35 cellular contexts compared by ENCODE assay signal in genomic region chr1:171867231-171867630, GRCh38.
"Had no signal": no experiment of that assay in that cellular context is flagged by ENCODE, and none has a peak within 500 bp of the region (broad histone marks: within the 10 kb centered on the region; RNA-seq: fewer than 3 reads in every experiment).

No MANE protein-coding gene starts in this region.

- H3K27ac Mint-ChIP-seq: activated B cell treated with CpG ODN at 0.5 μM for 24 hours; activated CD4-positive, alpha-beta memory T cell treated with anti-CD3 and anti-CD28 coated beads for 36 hours; activated CD4-positive, alpha-beta T cell treated with anti-CD3 and anti-CD28 coated beads, Interleukin-2, amount 10 ng/mL, durations not matched to agents 24 days and 14 days; activated CD8-positive, alpha-beta T cell treated with anti-CD3 and anti-CD28 coated beads for 36 hours; activated naive CD4-positive, alpha-beta T cell treated with anti-CD3 and anti-CD28 coated beads for 36 hours; activated naive CD4-positive, alpha-beta T cell treated with anti-CD3 and anti-CD28 coated beads, Interleukin-2, amount 50 U/mL, for 72 hours; activated naive CD8-positive, alpha-beta T cell treated with anti-CD3 and anti-CD28 coated beads for 36 hours; activated T-cell treated with anti-CD3 and anti-CD28 coated beads, Interleukin-2, amount 50 U/mL, for 72 hours; activated T-helper 1 cell treated with anti-CD3 and anti-CD28 coated beads, Interleukin-12 subunit alpha, Interleukin-12 subunit beta, Interleukin-2, Interleukin-4 antibody, amounts not matched to agents 30 ng/mL and 10 ng/mL and 1 ng/mL, durations not matched to agents 14 hours and 24 hours and 36 hours; activated T-helper 17 cell treated with anti-CD3 and anti-CD28 coated beads, Interleukin-2, amount 50 U/mL, for 72 hours; T-helper 1 cell treated with Interleukin-12 subunit alpha and Interleukin-12 subunit beta and Interleukin-4 antibody, amounts not matched to agents 30 μg/mL and 1 μg/mL, for 36 hours; T-helper 2 cell treated with Interferon-gamma antibody and Interleukin-4, amounts not matched to agents 5 μg/mL and 100 μg/mL, for 36 hours had no signal

- H3K4me3 ChIP-seq: adrenal gland, body of pancreas, breast epithelium had no signal

- H3K27me3 Mint-ChIP-seq: activated B cell treated with CpG ODN at 0.5 μM for 24 hours; activated CD4-positive, alpha-beta memory T cell treated with anti-CD3 and anti-CD28 coated beads for 36 hours; activated CD8-positive, alpha-beta T cell treated with anti-CD3 and anti-CD28 coated beads for 36 hours had no signal

- H3K9me3 ChIP-seq: adrenal gland, body of pancreas, breast epithelium had no signal

- H3K4me1 Mint-ChIP-seq: activated B cell treated with CpG ODN at 0.5 μM for 24 hours; activated CD4-positive, alpha-beta T cell treated with anti-CD3 and anti-CD28 coated beads, Interleukin-2, amount 10 ng/mL, durations not matched to agents 24 days and 14 days; activated naive CD8-positive, alpha-beta T cell treated with anti-CD3 and anti-CD28 coated beads for 36 hours; activated T-helper 17 cell treated with anti-CD3 and anti-CD28 coated beads, Interleukin-2, amount 50 U/mL, for 72 hours had no signal

- H3K36me3 ChIP-seq: adrenal gland, brain microvascular endothelial cell, breast epithelium had no signal

- H3K4me1 ChIP-seq: breast epithelium had no signal

- ATAC-seq: activated CD8-positive, alpha-beta T cell treated with anti-CD3 and anti-CD28 coated beads for 36 hours; activated naive CD4-positive, alpha-beta T cell treated with anti-CD3 and anti-CD28 coated beads, Interleukin-2, amount 50 U/mL, for 72 hours; activated T-cell treated with anti-CD3 and anti-CD28 coated beads, Interleukin-2, amount 50 U/mL, for 4 hours; activated T-cell treated with anti-CD3 and anti-CD28 coated beads, Interleukin-2, amount 50 U/mL, for 72 hours; activated T-helper 17 cell treated with anti-CD3 and anti-CD28 coated beads, Interleukin-2, amount 50 U/mL, for 72 hours; body of pancreas had no signal

- H3K4me3 Mint-ChIP-seq: activated B cell treated with CpG ODN at 0.5 μM for 24 hours; activated CD4-positive, alpha-beta memory T cell treated with anti-CD3 and anti-CD28 coated beads for 36 hours; activated CD4-positive, alpha-beta T cell treated with anti-CD3 and anti-CD28 coated beads, Interleukin-2, amount 10 ng/mL, durations not matched to agents 24 days and 14 days; activated CD8-positive, alpha-beta T cell treated with anti-CD3 and anti-CD28 coated beads for 36 hours; activated naive CD4-positive, alpha-beta T cell treated with anti-CD3 and anti-CD28 coated beads for 36 hours; activated naive CD8-positive, alpha-beta T cell treated with anti-CD3 and anti-CD28 coated beads for 36 hours; activated T-cell treated with anti-CD3 and anti-CD28 coated beads, Interleukin-2, amount 50 U/mL, for 4 hours; activated T-cell treated with anti-CD3 and anti-CD28 coated beads, Interleukin-2, amount 50 U/mL, for 72 hours; activated T-helper 1 cell treated with anti-CD3 and anti-CD28 coated beads, Interleukin-12 subunit alpha, Interleukin-12 subunit beta, Interleukin-2, Interleukin-4 antibody, amounts not matched to agents 30 ng/mL and 10 ng/mL and 1 ng/mL, durations not matched to agents 14 hours and 24 hours and 36 hours; activated T-helper 17 cell treated with anti-CD3 and anti-CD28 coated beads, Interleukin-2, amount 50 U/mL, for 72 hours; T-helper 1 cell treated with Interleukin-12 subunit alpha and Interleukin-12 subunit beta and Interleukin-4 antibody, amounts not matched to agents 30 μg/mL and 1 μg/mL, for 36 hours; T-helper 2 cell treated with Interferon-gamma antibody and Interleukin-4, amounts not matched to agents 5 μg/mL and 100 μg/mL, for 36 hours had no signal

- H3K27me3 ChIP-seq: adrenal gland, body of pancreas, brain microvascular endothelial cell, breast epithelium had no signal

- H3K9me3 Mint-ChIP-seq: activated B cell treated with CpG ODN at 0.5 μM for 24 hours; activated CD4-positive, alpha-beta memory T cell treated with anti-CD3 and anti-CD28 coated beads for 36 hours; activated CD4-positive, alpha-beta T cell treated with anti-CD3 and anti-CD28 coated beads, Interleukin-2, amount 10 ng/mL, durations not matched to agents 24 days and 14 days; activated CD8-positive, alpha-beta T cell treated with anti-CD3 and anti-CD28 coated beads for 36 hours; activated naive CD4-positive, alpha-beta T cell treated with anti-CD3 and anti-CD28 coated beads for 36 hours; activated naive CD4-positive, alpha-beta T cell treated with anti-CD3 and anti-CD28 coated beads, Interleukin-2, amount 50 U/mL, for 72 hours; activated naive CD8-positive, alpha-beta T cell treated with anti-CD3 and anti-CD28 coated beads for 36 hours; activated T-cell treated with anti-CD3 and anti-CD28 coated beads, Interleukin-2, amount 50 U/mL, for 4 hours; activated T-cell treated with anti-CD3 and anti-CD28 coated beads, Interleukin-2, amount 50 U/mL, for 72 hours; activated T-helper 1 cell treated with anti-CD3 and anti-CD28 coated beads, Interleukin-12 subunit alpha, Interleukin-12 subunit beta, Interleukin-2, Interleukin-4 antibody, amounts not matched to agents 30 ng/mL and 10 ng/mL and 1 ng/mL, durations not matched to agents 14 hours and 24 hours and 36 hours; activated T-helper 17 cell treated with anti-CD3 and anti-CD28 coated beads, Interleukin-2, amount 50 U/mL, for 72 hours; T-helper 1 cell treated with Interleukin-12 subunit alpha and Interleukin-12 subunit beta and Interleukin-4 antibody, amounts not matched to agents 30 μg/mL and 1 μg/mL, for 36 hours; T-helper 2 cell treated with Interferon-gamma antibody and Interleukin-4, amounts not matched to agents 5 μg/mL and 100 μg/mL, for 36 hours had no signal

- DNase-seq: activated B cell treated with CpG ODN at 0.5 μM for 24 hours; activated CD4-positive, alpha-beta memory T cell treated with anti-CD3 and anti-CD28 coated beads for 36 hours; activated CD4-positive, alpha-beta T cell treated with anti-CD3 and anti-CD28 coated beads for 4 hours; activated CD4-positive, alpha-beta T cell treated with anti-CD3 and anti-CD28 coated beads, Interleukin-2, amount 10 ng/mL, durations not matched to agents 24 days and 14 days; activated CD4-positive, alpha-beta T cell treated with anti-CD3 and anti-CD28 coated beads, Interleukin-2, amount 50 U/mL, for 1 hour; activated CD4-positive, alpha-beta T cell treated with anti-CD3 and anti-CD28 coated beads, Interleukin-2, amount 50 U/mL, for 4 hours; activated CD4-positive, CD25-positive, alpha-beta regulatory T cell treated with anti-CD3 and anti-CD28 coated beads, Interleukin-2, amount 50 U/mL, for 72 hours; activated CD8-positive, alpha-beta memory T cell treated with anti-CD3 and anti-CD28 coated beads, Interleukin-2, amount 50 U/mL, for 4 hours; activated CD8-positive, alpha-beta T cell treated with anti-CD3 and anti-CD28 coated beads for 36 hours; activated effector memory CD4-positive, alpha-beta T cell treated with anti-CD3 and anti-CD28 coated beads, Interleukin-2, amount 50 U/mL, for 16 hours; activated gamma-delta T cell treated with Interleukin-2 at 50 U/mL for 16 hours; activated naive CD4-positive, alpha-beta T cell; activated naive CD4-positive, alpha-beta T cell treated with anti-CD3 and anti-CD28 coated beads for 36 hours; activated naive CD4-positive, alpha-beta T cell treated with anti-CD3 and anti-CD28 coated beads, Interleukin-2, amount 50 U/mL, for 16 hours; activated naive CD8-positive, alpha-beta T cell treated with anti-CD3 and anti-CD28 coated beads for 36 hours; activated T-cell treated with anti-CD3 and anti-CD28 coated beads for 4 hours; activated T-cell treated with anti-CD3 and anti-CD28 coated beads, Interleukin-2, amount 50 U/mL, for 1 hour; activated T-cell treated with anti-CD3 and anti-CD28 coated beads, Interleukin-2, amount 50 U/mL, for 4 hours; activated T-cell treated with anti-CD3 and anti-CD28 coated beads, Interleukin-2, amount 50 U/mL, for 72 hours; adrenal gland; amniotic stem cell; aorta; body of pancreas; brain microvascular endothelial cell; central memory CD4-positive, alpha-beta T cell; T-helper 1 cell; T-helper 2 cell; T-helper 9 cell had no signal

- H3K36me3 Mint-ChIP-seq: activated CD4-positive, alpha-beta memory T cell treated with anti-CD3 and anti-CD28 coated beads for 36 hours; activated naive CD4-positive, alpha-beta T cell treated with anti-CD3 and anti-CD28 coated beads, Interleukin-2, amount 50 U/mL, for 72 hours; activated naive CD8-positive, alpha-beta T cell treated with anti-CD3 and anti-CD28 coated beads for 36 hours had no signal

- H3K27ac ChIP-seq: body of pancreas, brain microvascular endothelial cell, breast epithelium, VCaP had no signal
